In the genomic region with DNA sequence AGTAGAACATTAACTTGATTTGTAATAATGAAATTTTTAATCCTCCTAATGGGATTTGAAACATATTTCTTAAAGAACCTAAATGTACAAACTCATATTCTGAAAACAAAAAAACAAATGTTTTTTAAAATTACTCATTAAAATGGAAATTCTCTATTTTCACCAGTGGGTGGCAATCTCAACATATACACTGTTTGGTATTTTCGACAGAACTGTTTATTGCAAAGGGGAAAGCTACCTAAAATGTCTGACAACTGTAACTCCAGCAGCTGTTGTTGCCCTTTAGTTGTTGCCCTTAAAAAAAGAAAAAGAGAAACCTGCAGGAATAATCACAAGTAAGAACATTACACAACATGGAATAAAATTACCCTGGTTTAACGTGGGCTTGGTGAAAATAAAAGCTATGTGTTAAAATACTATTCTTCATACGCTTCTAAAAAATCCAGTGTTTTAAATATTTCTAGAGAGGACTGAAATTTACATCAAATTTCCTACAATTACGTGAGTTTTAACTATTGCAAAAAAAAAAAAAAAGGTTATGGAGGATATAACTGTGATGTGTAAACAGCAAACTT, we compare ENCODE assay signal across 8 cellular contexts. TPM values are rescaled to one million over a fixed set of nuclear protein-coding genes. Genes with fewer than 3 reads are reported as not detected.
A peak's percentile ranks its signal among the peaks of the same experiment; 100 is the strongest.
DNase-seq lines count a peak whose midpoint lies in the region; ATAC-seq, FAIRE-seq and TF ChIP-seq lines count a peak whose summit lies in the region.

No MANE protein-coding gene starts in this region.

- WGBS in esophagus squamous epithelium, 2 donors, result 31 to 45% methylated on average over 4 of the region's 4 CpGs
- WGBS in ovary, 3 donors, result 44 to 53% (median 45%) methylated on average over 4 of the region's 4 CpGs

- TF ChIP-seq CTCF in D721Med (IDR thresholded peaks at IDR 0.05; ENCODE audit: insufficient read depth, missing control alignments) (peak; percentile 60), GM20000 (IDR thresholded peaks at IDR 0.05; ENCODE audit: extremely low read depth, missing control alignments) (no peak), esophagus squamous epithelium (IDR thresholded peaks at IDR 0.05) (peak in 5 of 6 experiments; percentile 45 to 65 (median 50)), ovary (IDR thresholded peaks at IDR 0.05) (peak; percentile 36 to 64 (median 56))

- no peak overlapping the region for H3K27ac ChIP-seq in esophagus squamous epithelium
- H3K27ac ChIP-seq in ovary, result no peak overlapping the region

- no peaks in the 10 kb centered on the region for H3K4me1 Mint-ChIP-seq in stimulated activated effector memory CD8-positive, alpha-beta T cell treated with anti-CD3 and anti-CD28 coated beads, Interleukin-12 subunit alpha, Interleukin-12 subunit beta, amount 100 ng/mL, for 72 hours

- no peak overlapping the region for H3K27ac Mint-ChIP-seq in stimulated activated effector memory CD8-positive, alpha-beta T cell treated with anti-CD3 and anti-CD28 coated beads, Interleukin-12 subunit alpha, Interleukin-12 subunit beta, amount 100 ng/mL, for 72 hours

- no peaks in the 10 kb centered on the region for H3K4me1 ChIP-seq in esophagus squamous epithelium
- H3K4me1 ChIP-seq in ovary (ENCODE audit: insufficient read depth), result peaks cover 4% of the 10 kb centered on the region

- H3K36me3 Mint-ChIP-seq in stimulated activated effector memory CD8-positive, alpha-beta T cell treated with anti-CD3 and anti-CD28 coated beads, Interleukin-12 subunit alpha, Interleukin-12 subunit beta, amount 100 ng/mL, for 72 hours, result no peaks in the 10 kb centered on the region

- H3K9me3 Mint-ChIP-seq in stimulated activated effector memory CD8-positive, alpha-beta T cell treated with anti-CD3 and anti-CD28 coated beads, Interleukin-12 subunit alpha, Interleukin-12 subunit beta, amount 100 ng/mL, for 72 hours, result no peaks in the 10 kb centered on the region

- H3K4me3 ChIP-seq in esophagus squamous epithelium (no peak overlapping the region), ovary (no peak overlapping the region)

- ATAC-seq in stimulated activated effector memory CD8-positive, alpha-beta T cell treated with anti-CD3 and anti-CD28 coated beads, Interleukin-12 subunit alpha, Interleukin-12 subunit beta, amount 100 ng/mL, for 72 hours, result no peak

- no peak for TF ChIP-seq POLR2A in esophagus squamous epithelium (IDR thresholded peaks at IDR 0.05)
- no peak for TF ChIP-seq POLR2A in ovary (IDR thresholded peaks at IDR 0.05)

- TF ChIP-seq EP300 in ovary (IDR thresholded peaks at IDR 0.05), result no peak

- no peak overlapping the region for H3K4me3 Mint-ChIP-seq in stimulated activated effector memory CD8-positive, alpha-beta T cell treated with anti-CD3 and anti-CD28 coated beads, Interleukin-12 subunit alpha, Interleukin-12 subunit beta, amount 100 ng/mL, for 72 hours

- H3K9me3 ChIP-seq in esophagus squamous epithelium (no peaks in the 10 kb centered on the region), ovary (no peaks in the 10 kb centered on the region)

- FAIRE-seq in D721Med (lab: Jason Lieb, UNC), result peak; percentile 63

- intact Hi-C loops in esophagus squamous epithelium (cut with DNase I), result no loop called here
- intact Hi-C loops in ovary (cut with DNase I), result no loop called here

- DNase-seq in D721Med (ENCODE audit: insufficient read length, low spot score) (no peak), GM20000 (ENCODE audit: low spot score) (peak; percentile 41), Kasumi-1 (lab: John Stamatoyannopoulos, UW) (peak; percentile 69 to 70), RPMI8226 (peak; percentile 31), esophagus squamous epithelium (lab: John Stamatoyannopoulos, UW) (no peak), ovary (no peak)
- no peak for DNase-seq in stimulated activated effector memory CD8-positive, alpha-beta T cell treated with anti-CD3 and anti-CD28 coated beads, Interleukin-12 subunit alpha, Interleukin-12 subunit beta, amount 100 ng/mL, for 72 hours (ENCODE audit: low spot score in 2 of 2)
- DNase-seq in activated CD8-positive, alpha-beta memory T cell treated with anti-CD3 and anti-CD28 coated beads for 24 hours, result no peak

- no peaks in the 10 kb centered on the region for H3K36me3 ChIP-seq in esophagus squamous epithelium
- H3K36me3 ChIP-seq in ovary, result no peaks in the 10 kb centered on the region

- no peaks in the 10 kb centered on the region for H3K27me3 ChIP-seq in esophagus squamous epithelium
- H3K27me3 ChIP-seq in ovary, result no peaks in the 10 kb centered on the region

RNA-seq across cellular contexts. Expression of gene COL1A2, which starts 54.5 kb away (rescaled TPM):
- total RNA-seq in esophagus squamous epithelium, result 100 to 1,000 TPM in 1 of 4 donors, 10 to 100 TPM in 3; 18.8 to 129 (median 44.3) TPM
- total RNA-seq in ovary, result 100 to 1,000 TPM; 133 to 659 (median 497) TPM
- 1,000 to 10,000 TPM in 1 of 2 donors, 100 to 1,000 TPM in 1; 457 to 2,370 TPM for polyA plus RNA-seq in ovary

Comparison
In these comparisons a context has a peak if more than half of its experiments do, and no peak if none do; other contexts are left out.
1. DNase-seq: peak in GM20000 (single experiment), Kasumi-1 (2 of 2) and RPMI8226 (single experiment); none in D721Med (single experiment), esophagus squamous epithelium (single experiment), ovary (0 of 5), stimulated activated effector memory CD8-positive, alpha-beta T cell treated with anti-CD3 and anti-CD28 coated beads, Interleukin-12 subunit alpha, Interleukin-12 subunit beta, amount 100 ng/mL, for 72 hours (0 of 2) and activated CD8-positive, alpha-beta memory T cell treated with anti-CD3 and anti-CD28 coated beads for 24 hours (single experiment).